32 cellular contexts compared by ENCODE assay signal in the genomic region with DNA sequence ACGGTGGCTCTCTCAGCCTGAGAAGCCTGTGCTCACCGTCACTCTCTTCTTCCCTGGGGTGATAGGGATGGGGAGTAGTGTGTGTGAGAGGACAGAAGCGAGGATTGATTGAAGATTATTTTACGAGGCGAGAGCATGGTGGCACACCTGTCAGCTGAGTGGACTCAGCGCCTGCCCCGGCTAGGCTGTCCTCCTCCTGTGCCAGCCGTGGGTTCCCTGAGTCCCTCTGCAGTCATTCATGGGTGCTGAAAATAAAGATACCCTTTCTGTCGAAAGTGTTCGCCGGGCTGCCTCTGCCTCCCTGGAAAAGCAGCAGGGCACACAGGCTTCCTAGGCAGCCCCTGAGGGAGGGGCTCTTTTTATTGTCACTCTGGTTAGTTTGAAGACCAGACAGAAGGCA.
DNase-seq lines count a peak whose midpoint lies in the region; ATAC-seq and TF ChIP-seq lines count a peak whose summit lies in the region.
"Had no signal": no experiment of that assay in that cellular context is flagged by ENCODE, and none has a peak within 500 bp of the region (broad histone marks: within the 10 kb centered on the region; RNA-seq: fewer than 3 reads in every experiment).

No MANE protein-coding gene starts in this region.

- H3K9me3 Mint-ChIP-seq in brain = no peaks in the 10 kb centered on the region
- H3K9me3 Mint-ChIP-seq in nephron progenitor cell = no peaks in the 10 kb centered on the region
- H3K9me3 Mint-ChIP-seq in type B pancreatic cell = no peaks in the 10 kb centered on the region
- H3K9me3 Mint-ChIP-seq: activated CD4-positive, alpha-beta memory T cell treated with anti-CD3 and anti-CD28 coated beads, Interleukin-2, amount 10 ng/mL, durations not matched to agents 7 days and 5 days; activated T-helper 2 cell treated with anti-CD3 and anti-CD28 coated beads, Interferon-gamma antibody, Interleukin-2, Interleukin-4, amounts not matched to agents 10 μg/mL and 5 μg/mL and 100 μg/mL, durations not matched to agents 14 hours and 24 hours and 36 hours; immature natural killer cell; T-helper 1 cell treated with Interleukin-12 subunit alpha and Interleukin-12 subunit beta and Interleukin-4 antibody, amounts not matched to agents 30 μg/mL and 1 μg/mL, for 36 hours had no signal

- peak overlapping the region in 3 of 5 experiments; percentile 22 to 41 (median 30) for H3K27ac Mint-ChIP-seq in brain
- H3K27ac Mint-ChIP-seq in nephron progenitor cell = peak overlapping the region; percentile 31
- H3K27ac Mint-ChIP-seq in type B pancreatic cell = peak overlapping the region; percentile 7
- H3K27ac Mint-ChIP-seq: activated CD4-positive, alpha-beta memory T cell treated with anti-CD3 and anti-CD28 coated beads, Interleukin-2, amount 10 ng/mL, durations not matched to agents 7 days and 5 days; activated T-helper 2 cell treated with anti-CD3 and anti-CD28 coated beads, Interferon-gamma antibody, Interleukin-2, Interleukin-4, amounts not matched to agents 10 μg/mL and 5 μg/mL and 100 μg/mL, durations not matched to agents 14 hours and 24 hours and 36 hours; T-helper 1 cell treated with Interleukin-12 subunit alpha and Interleukin-12 subunit beta and Interleukin-4 antibody, amounts not matched to agents 30 μg/mL and 1 μg/mL, for 36 hours had no signal

- TF ChIP-seq CTCF in heart left ventricle (IDR thresholded peaks at IDR 0.05) = no peak
- no peak for TF ChIP-seq CTCF in brain (conservative IDR thresholded peaks at IDR 0.05)
- TF ChIP-seq CTCF in nephron progenitor cell (IDR thresholded peaks at IDR 0.05) = no peak
- no peak for TF ChIP-seq CTCF in type B pancreatic cell (conservative IDR thresholded peaks at IDR 0.05)

- intact Hi-C loops in heart left ventricle (cut with DNase I) (loop anchor here in 4 of 10 donors (5.0 to 10.0 kb wide), 4 partner anchors 106 to 369 kb away; no protein-coding TSS in a partner anchor), Right ventricle myocardium superior (cut with DNase I) (no loop called here)

- H3K4me3 Mint-ChIP-seq in brain = no peak overlapping the region
- H3K4me3 Mint-ChIP-seq in nephron progenitor cell = no peak overlapping the region
- no peak overlapping the region for H3K4me3 Mint-ChIP-seq in type B pancreatic cell
- H3K4me3 Mint-ChIP-seq: activated CD4-positive, alpha-beta memory T cell treated with anti-CD3 and anti-CD28 coated beads, Interleukin-2, amount 10 ng/mL, durations not matched to agents 7 days and 5 days; immature natural killer cell; T-helper 1 cell treated with Interleukin-12 subunit alpha and Interleukin-12 subunit beta and Interleukin-4 antibody, amounts not matched to agents 30 μg/mL and 1 μg/mL, for 36 hours had no signal

- H3K4me1 ChIP-seq in heart left ventricle = peaks cover 0 to 70% (median 37%) of the 10 kb centered on the region in 12 donors
- H3K4me1 ChIP-seq: right lobe of liver had no signal

- H3K27me3 Mint-ChIP-seq in brain (peaks cover 6% of the 10 kb centered on the region), nephron progenitor cell (ENCODE audit: low read depth, poor library complexity) (peaks cover 3% of the 10 kb centered on the region), type B pancreatic cell (no peaks in the 10 kb centered on the region)
- H3K27me3 Mint-ChIP-seq: activated CD4-positive, alpha-beta memory T cell treated with anti-CD3 and anti-CD28 coated beads, Interleukin-2, amount 10 ng/mL, durations not matched to agents 7 days and 5 days had no signal

- WGBS in heart left ventricle, 4 donors = 44 to 75% (median 61%) methylated on average over 11 of the region's 11 CpGs

- peaks cover 68% of the 10 kb centered on the region for H3K4me1 Mint-ChIP-seq in brain
- H3K4me1 Mint-ChIP-seq in nephron progenitor cell = peaks cover 80% of the 10 kb centered on the region
- peaks cover 51% of the 10 kb centered on the region for H3K4me1 Mint-ChIP-seq in type B pancreatic cell (ENCODE audit: unreplicated experiment)
- H3K4me1 Mint-ChIP-seq: activated CD4-positive, alpha-beta memory T cell treated with anti-CD3 and anti-CD28 coated beads, Interleukin-2, amount 10 ng/mL, durations not matched to agents 7 days and 5 days had no signal

- H3K9me3 ChIP-seq in heart left ventricle = no peaks in the 10 kb centered on the region
- H3K9me3 ChIP-seq: right lobe of liver, spleen, stomach, upper lobe of left lung had no signal

- ATAC-seq in heart left ventricle (peak in 3 of 4 donors; percentile 37 to 52 (median 48)), Right ventricle myocardium superior (ENCODE audit: poor library complexity) (no peak)
- ATAC-seq: activated CD4-positive, CD25-positive, alpha-beta regulatory T cell treated with anti-CD3 and anti-CD28 coated beads, Interleukin-2, amount 50 U/mL, for 24 hours; HCT116; left colon had no signal

- TF ChIP-seq POLR2A in heart left ventricle (IDR thresholded peaks at IDR 0.05) = no peak

- H3K4me3 ChIP-seq in heart left ventricle = no peak overlapping the region
- H3K4me3 ChIP-seq: right lobe of liver, SK-N-MC, spleen, stomach, upper lobe of left lung had no signal

- DNase-seq in heart left ventricle = no peak
- no peak for DNase-seq in Right ventricle myocardium superior
- DNase-seq in nephron progenitor cell = no peak
- DNase-seq in type B pancreatic cell (ENCODE audit: extremely low spot score, unreplicated experiment) = no peak
- DNase-seq in HK-2 (ENCODE audit: unreplicated experiment) = no peak
- DNase-seq in stimulated activated CD4-positive, alpha-beta T cell treated with anti-CD3 and anti-CD28 coated beads, Interleukin-2, amount 100 ng/mL, for 48 hours = no peak
- no peak for DNase-seq in MV-4-11 (lab: John Stamatoyannopoulos, UW)
- DNase-seq: activated CD4-positive, alpha-beta memory T cell treated with anti-CD3 and anti-CD28 coated beads, Interleukin-2, amount 10 ng/mL, durations not matched to agents 7 days and 5 days; activated CD8-positive, alpha-beta memory T cell treated with anti-CD3 and anti-CD28 coated beads, Interleukin-2, amount 50 U/mL, for 4 hours; activated naive CD4-positive, alpha-beta T cell treated with anti-CD3 and anti-CD28 coated beads, Interleukin-2, amount 50 U/mL, for 16 hours; Calu3; DMS79 treated with DMSO at 0.1 percent for 48 hours; GDM1; immature natural killer cell; Kasumi-1; left colon; NCI-H146; NCI-H2171; NCI-H510A; right lobe of liver; RPMI8226; spleen; stimulated activated CD4-positive, alpha-beta T cell treated with anti-CD3 and anti-CD28 coated beads, Interleukin-2, amount 100 ng/mL, for 24 hours; stomach had no signal

- no peaks in the 10 kb centered on the region for H3K36me3 ChIP-seq in heart left ventricle
- H3K36me3 ChIP-seq: right lobe of liver, spleen, stomach, upper lobe of left lung had no signal

- H3K27me3 ChIP-seq in heart left ventricle = no peaks in the 10 kb centered on the region
- H3K27me3 ChIP-seq: right lobe of liver, spleen, stomach, upper lobe of left lung had no signal

- H3K27ac ChIP-seq in heart left ventricle = peak overlapping the region in 8 of 12 donors; percentile 4 to 68 (median 47)
- H3K27ac ChIP-seq: 22Rv1, right lobe of liver, SK-N-MC, spleen, stomach had no signal

- H3K36me3 Mint-ChIP-seq in brain (no peaks in the 10 kb centered on the region), nephron progenitor cell (ENCODE audit: low read depth) (no peaks in the 10 kb centered on the region), type B pancreatic cell (no peaks in the 10 kb centered on the region)
- H3K36me3 Mint-ChIP-seq: immature natural killer cell had no signal
